ENCODE assay signal across 2 cellular contexts in the genomic region with DNA sequence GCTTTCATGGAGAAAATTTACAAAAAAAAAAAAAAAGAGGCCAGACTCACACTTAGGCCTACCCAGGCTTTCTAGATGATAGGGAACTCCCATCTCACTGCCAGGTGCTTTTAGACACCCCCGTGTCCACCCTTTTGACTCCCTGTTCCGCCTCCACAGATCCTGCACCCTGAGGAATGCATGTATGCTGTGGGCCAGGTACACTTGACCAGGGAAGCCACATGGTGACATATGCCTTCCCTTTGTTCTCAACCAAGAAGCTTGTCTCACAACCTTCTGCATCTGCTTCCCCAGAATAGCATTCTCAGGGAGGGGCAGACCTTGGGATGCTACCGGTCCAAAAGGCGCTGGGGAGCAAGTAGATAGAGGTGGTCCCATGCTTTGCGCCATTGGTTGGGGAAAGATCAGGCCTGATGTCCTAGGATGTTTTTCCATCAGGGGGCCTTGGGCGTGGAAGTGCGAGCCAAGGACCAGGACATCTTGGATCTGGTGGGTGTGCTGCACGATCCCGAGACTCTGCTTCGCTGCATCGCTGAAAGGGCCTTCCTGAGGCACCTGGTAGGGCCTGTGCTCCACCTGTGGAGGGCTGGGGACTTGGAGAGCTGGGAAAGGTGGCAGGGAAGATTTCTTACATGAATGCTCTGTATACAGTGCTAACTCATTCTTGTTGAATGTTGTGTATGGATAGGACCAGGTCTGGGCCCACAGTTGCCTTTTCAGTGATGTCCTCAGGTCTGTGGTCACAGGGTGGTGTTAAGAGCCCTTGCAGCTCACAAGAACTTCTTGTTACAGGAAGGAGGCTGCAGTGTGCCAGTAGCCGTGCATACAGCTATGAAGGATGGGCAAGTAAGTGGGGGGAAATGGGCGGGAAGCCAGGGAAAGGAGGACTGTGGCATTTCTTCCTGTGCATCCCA.
TF ChIP-seq lines count a peak whose summit lies in the region.

No MANE protein-coding gene starts in this region.

TF ChIP-seq in PFSK-1, 5 proteins besides CTCF, POLR2A, EP300 and RAD21:
- TF ChIP-seq TAF1 (IDR thresholded peaks at IDR 0.05; ENCODE audit: borderline replicate concordance, insufficient read depth, low read length) (no peak), POLR2AphosphoS5 (IDR thresholded peaks at IDR 0.05; ENCODE audit: low read depth, low read length) (0 out of 2 replicates have a peak, but pooled peaks have one; percentile 36)

TF ChIP-seq in H1, 55 proteins besides CTCF, POLR2A, EP300 and RAD21:
- no peak for TF ChIP-seq JUND (IDR thresholded peaks at IDR 0.05; ENCODE audit: low read length)
- TF ChIP-seq POLR2AphosphoS5 (IDR thresholded peaks at IDR 0.05; ENCODE audit: low read depth, low read length), result peak; percentile 49
